ENCODE assay signal across 20 cellular contexts in genomic region chr3:6110451-6110850, GRCh38.
DNase-seq lines count a peak whose midpoint lies in the region; ATAC-seq, FAIRE-seq and TF ChIP-seq lines count a peak whose summit lies in the region.
"Had no signal": no experiment of that assay in that cellular context is flagged by ENCODE, and none has a peak within 500 bp of the region (broad histone marks: within the 10 kb centered on the region; RNA-seq: fewer than 3 reads in every experiment).

No MANE protein-coding gene starts in this region.

- DNase-seq in GM06990 (ENCODE audit: extremely low read depth, insufficient read length) (no peak), GM12891 (ENCODE audit: insufficient read length, low spot score) (no peak), spleen (no peak)
- DNase-seq: AML-193; Caco-2; Calu3; CD4-positive, alpha-beta T cell; CD8-positive, alpha-beta T cell; DMS79 treated with DMSO at 0.1 percent for 48 hours; GF-D8 had no signal

- H3K9ac ChIP-seq in OCI-LY3 (ENCODE audit: low read length): no peak overlapping the region
- H3K9ac ChIP-seq: BLaER1 treated with 17β-estradiol and CSF1 and Interleukin-3, amounts not matched to agents 10 nM and 100 nM had no signal

- no peaks in the 10 kb centered on the region for H3K79me2 ChIP-seq in OCI-LY3 (ENCODE audit: low read length)

- H3K4me1 ChIP-seq in OCI-LY3 (ENCODE audit: low read length): peaks cover 14% of the 10 kb centered on the region
- H3K4me1 ChIP-seq in spleen: no peaks in the 10 kb centered on the region
- H3K4me1 ChIP-seq: A549, Caco-2 had no signal

- H3K27me3 ChIP-seq in GM06990 (replicated peaks; ENCODE audit: control insufficient read depth, insufficient read depth, low read length) (no peaks in the 10 kb centered on the region), OCI-LY3 (ENCODE audit: low read depth, low read length) (no peaks in the 10 kb centered on the region), spleen (replicated peaks in 1 of 7) (no peaks in the 10 kb centered on the region)
- H3K27me3 ChIP-seq: BLaER1 treated with 17β-estradiol and CSF1 and Interleukin-3, amounts not matched to agents 10 nM and 100 nM had no signal

- intact Hi-C loops in spleen (cut with DNase I; ENCODE audit: low total_unique reads): no loop called here

- H3K9me3 ChIP-seq in OCI-LY3 (ENCODE audit: insufficient read depth, low read length): no peaks in the 10 kb centered on the region
- peaks cover 0 to 10% (median 4%) of the 10 kb centered on the region in 8 donors for H3K9me3 ChIP-seq in spleen
- H3K9me3 ChIP-seq: A549, Caco-2 had no signal

- WGBS in spleen, 5 donors: 44 to 76% (median 68%) methylated on average over 3 of the region's 3 CpGs

- no peak for TF ChIP-seq POLR2A in GM12891 (IDR thresholded peaks at IDR 0.05; ENCODE audit: low read depth, low read length)
- no peak for TF ChIP-seq POLR2A in spleen (IDR thresholded peaks at IDR 0.05)

- H2AFZ ChIP-seq in OCI-LY3 (ENCODE audit: low read depth, low read length): no peak overlapping the region

- FAIRE-seq in GM12891 (lab: Jason Lieb, UNC): no peak
- FAIRE-seq: A549, D721Med, G401.6, GM19239 had no signal

- ATAC-seq in GM21717 (IDR thresholded peaks at IDR 0.05; ENCODE audit: unreplicated experiment) (no peak), HG03175 (IDR thresholded peaks at IDR 0.05; ENCODE audit: unreplicated experiment) (no peak)
- ATAC-seq: A549; CD8-positive, alpha-beta T cell had no signal

- TF ChIP-seq CTCF in GM06990 (IDR thresholded peaks at IDR 0.05; ENCODE audit: insufficient read depth, low read length, poor library complexity, severe bottlenecking): peak; percentile 12
- peak; percentile 19; the same call in 1 of the 2 replicates for TF ChIP-seq CTCF in OCI-LY3 (IDR thresholded peaks at IDR 0.05; ENCODE audit: low read depth, low read length)
- no peak for TF ChIP-seq CTCF in spleen (IDR thresholded peaks at IDR 0.05 in 8 of 11, conservative IDR thresholded peaks at IDR 0.05 in 3 of 11)

- H3K4me3 ChIP-seq in GM06990 (replicated peaks; ENCODE audit: low read depth, low read length) (no peak overlapping the region), OCI-LY3 (ENCODE audit: low read length) (no peak overlapping the region), spleen (no peak overlapping the region)
- H3K4me3 ChIP-seq: A549; BLaER1 treated with 17β-estradiol and CSF1 and Interleukin-3, amounts not matched to agents 10 nM and 100 nM had no signal

- no peaks in the 10 kb centered on the region for H4K20me1 ChIP-seq in OCI-LY3 (ENCODE audit: insufficient read depth, low read length)
- H4K20me1 ChIP-seq: BLaER1 treated with 17β-estradiol and CSF1 and Interleukin-3, amounts not matched to agents 10 nM and 100 nM had no signal

- H3K36me3 ChIP-seq in GM06990 (ENCODE audit: control insufficient read depth, insufficient read depth, low read length): no peaks in the 10 kb centered on the region
- H3K36me3 ChIP-seq in OCI-LY3 (replicated peaks; ENCODE audit: low read depth, low read length): no peaks in the 10 kb centered on the region
- H3K36me3 ChIP-seq in spleen: no peaks in the 10 kb centered on the region
- H3K36me3 ChIP-seq: BLaER1 treated with 17β-estradiol and CSF1 and Interleukin-3, amounts not matched to agents 10 nM and 100 nM had no signal

- H3K4me2 ChIP-seq in OCI-LY3 (ENCODE audit: low read length): peak overlapping the region; percentile 44
- H3K4me2 ChIP-seq: A549 had no signal

- H3K27ac ChIP-seq in OCI-LY3 (ENCODE audit: low read length) (no peak overlapping the region), spleen (no peak overlapping the region)
- H3K27ac ChIP-seq: 22Rv1; A549; BLaER1 treated with 17β-estradiol and CSF1 and Interleukin-3, amounts not matched to agents 10 nM and 100 nM; C4-2B had no signal

TF ChIP-seq in GM12891, 5 proteins besides CTCF, POLR2A, EP300 and RAD21:
- no peak for TF ChIP-seq PAX5 (IDR thresholded peaks at IDR 0.05; ENCODE audit: insufficient read depth, low read length, severe bottlenecking)
- TF ChIP-seq POU2F2 (IDR thresholded peaks at IDR 0.05; ENCODE audit: low read depth, low read length): no peak
- peak; percentile 16; the same call in 1 of the 2 replicates for TF ChIP-seq SPI1 (IDR thresholded peaks at IDR 0.05; ENCODE audit: low read depth, low read length)
TF ChIP-seq in GM12891: peak in this region for 1.

Comparison
In these comparisons a context has a peak if more than half of its experiments do, and no peak if none do; other contexts are left out.
1. CTCF ChIP-seq: peak in GM06990 (single experiment) and OCI-LY3 (single experiment); none in spleen (0 of 11).